8 cellular contexts compared by ENCODE assay signal in the genomic region with DNA sequence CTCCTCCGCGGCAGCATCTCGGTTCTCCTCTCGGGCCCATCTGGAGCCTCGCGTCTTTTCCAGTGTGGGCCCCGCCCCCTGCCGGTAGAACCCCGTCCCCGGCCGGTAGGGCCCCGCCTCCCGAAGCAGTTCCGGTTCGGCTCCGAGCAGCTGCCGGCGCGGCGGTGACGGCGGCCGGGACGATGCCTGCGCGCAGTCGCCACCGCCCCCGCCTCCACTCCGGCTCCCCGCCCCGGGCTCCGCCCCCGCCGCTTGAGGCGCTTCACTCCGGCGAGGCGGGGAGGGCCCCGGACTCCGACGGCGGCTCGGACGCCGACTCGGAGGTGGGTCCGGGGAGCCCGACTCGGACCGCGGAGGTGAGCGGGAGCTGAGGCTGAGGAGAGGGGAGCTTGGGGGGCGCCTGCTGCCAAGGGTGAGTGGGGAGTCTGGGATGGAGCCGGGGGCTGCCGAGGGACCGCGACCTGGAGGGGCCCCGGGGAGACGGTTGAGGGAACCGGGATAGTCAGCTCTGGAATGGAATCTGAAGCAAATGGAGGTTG. TPM values are rescaled to one million over a fixed set of nuclear protein-coding genes. Genes with fewer than 3 reads are reported as not detected.
A peak's percentile ranks its signal among the peaks of the same experiment; 100 is the strongest.
DNase-seq lines count a peak whose midpoint lies in the region; ATAC-seq, FAIRE-seq and TF ChIP-seq lines count a peak whose summit lies in the region.

A gene (plus strand): TSS at position 290 of the 539 bp plus-strand sequence. CDS start 38,873 bp downstream, outside the sequence.

- peak within 1 kb of the TSS; percentile 90 for H3K9ac ChIP-seq in BLaER1
- H3K9ac ChIP-seq in OCI-LY3 (ENCODE audit: low read length), result peak within 1 kb of the TSS; percentile 99
- H3K9ac ChIP-seq in endothelial cell of umbilical vein (replicated peaks; ENCODE audit: extremely low read depth, insufficient read depth, low read length), result peak within 1 kb of the TSS; percentile 97

- BruUV-seq in endothelial cell of umbilical vein (replicated peaks; lab: Mats Ljungman, UMichigan), result no TSS peak

- FAIRE-seq in endothelial cell of umbilical vein (lab: Jason Lieb, UNC), result no peak

- peak within 1 kb of the TSS; percentile 83 for H3K4me3 ChIP-seq in BLaER1
- H3K4me3 ChIP-seq in OCI-LY3 (ENCODE audit: low read length), result peak within 1 kb of the TSS; percentile 100
- peak within 1 kb of the TSS; percentile 88 to 98 (median 93) for H3K4me3 ChIP-seq in endothelial cell of umbilical vein (replicated peaks in 1 of 3; ENCODE audit: insufficient read depth in 1 of 3, low read depth in 1 of 3, low read length in 3 of 3)
- peak within 1 kb of the TSS; percentile 87 for H3K4me3 ChIP-seq in mononuclear cell (ENCODE audit: low read length)

- TF ChIP-seq CTCF in OCI-LY3 (IDR thresholded peaks at IDR 0.05; ENCODE audit: low read depth, low read length) (no peak), endothelial cell of umbilical vein (IDR thresholded peaks at IDR 0.05; ENCODE audit: extremely low read depth in 1 of 2, insufficient read depth in 1 of 2, low read depth in 1 of 2, low read length in 2 of 2) (peak in 1 of 2 donors; percentile 29)

- H2AFZ ChIP-seq in OCI-LY3 (ENCODE audit: low read depth, low read length), result peak within 1 kb of the TSS; percentile 71; the same call in 1 of the 2 replicates
- peak within 1 kb of the TSS; percentile 94 for H2AFZ ChIP-seq in endothelial cell of umbilical vein (ENCODE audit: low read depth, low read length)

- peak; percentile 72 for ATAC-seq in GM19351 (IDR thresholded peaks at IDR 0.05; ENCODE audit: unreplicated experiment)

- H3K79me2 ChIP-seq in OCI-LY3 (ENCODE audit: low read length) (peaks cover 45% of the 10 kb centered on the region), endothelial cell of umbilical vein (ENCODE audit: control insufficient read depth, insufficient read depth, low read length) (peaks cover 43% of the 10 kb centered on the region)

- H3K27me3 ChIP-seq in BLaER1 (no peaks in the 10 kb centered on the region), OCI-LY3 (ENCODE audit: low read depth, low read length) (no peaks in the 10 kb centered on the region), endothelial cell of umbilical vein (ENCODE audit: control insufficient read depth in 2 of 2, insufficient read depth in 2 of 2, low read length in 2 of 2) (no peaks in the 10 kb centered on the region), mononuclear cell (ENCODE audit: insufficient read depth, low read length) (no peaks in the 10 kb centered on the region)

- no peaks in the 10 kb centered on the region for H3K9me1 ChIP-seq in endothelial cell of umbilical vein (replicated peaks; ENCODE audit: control insufficient read depth, extremely low read depth, insufficient read depth, low read length)

- POLR2A ChIA-PET in endothelial cell of umbilical vein (lab: Charles Lee), result interaction anchor here (0.7 kb wide), 1 partner anchor 881 kb away, joined by 3 read pairs; no protein-coding TSS in a partner anchor

- intact Hi-C loops in endothelial cell of umbilical vein (cut with micrococcal nuclease), result loop anchor here (1.0 to 10.0 kb wide), 7 partner anchors 16 to 957 kb away; a partner anchor contains a TSS

- H3K4me1 ChIP-seq in BLaER1, result peaks cover 48% of the 10 kb centered on the region
- peaks cover 9% of the 10 kb centered on the region; the same call in 1 of the 2 replicates for H3K4me1 ChIP-seq in OCI-LY3 (ENCODE audit: low read length)
- H3K4me1 ChIP-seq in endothelial cell of umbilical vein (ENCODE audit: control insufficient read depth, extremely low read depth, insufficient read depth, low read length), result peaks cover 15% of the 10 kb centered on the region
- H3K4me1 ChIP-seq in mononuclear cell (ENCODE audit: insufficient read depth, low read length), result peaks cover 46% of the 10 kb centered on the region

- peaks cover 39% of the 10 kb centered on the region for H4K20me1 ChIP-seq in BLaER1
- H4K20me1 ChIP-seq in OCI-LY3 (ENCODE audit: insufficient read depth, low read length), result peaks cover 33% of the 10 kb centered on the region
- no peaks in the 10 kb centered on the region for H4K20me1 ChIP-seq in endothelial cell of umbilical vein (replicated peaks; ENCODE audit: control insufficient read depth, extremely low read depth, insufficient read depth, low read length)

- H3K27ac ChIP-seq in BLaER1 (peak within 1 kb of the TSS; percentile 84), OCI-LY3 (ENCODE audit: low read length) (peak within 1 kb of the TSS; percentile 99), endothelial cell of umbilical vein (ENCODE audit: insufficient read depth, low read depth, low read length) (peak within 1 kb of the TSS; percentile 94)

- TF ChIP-seq POLR2A in endothelial cell of umbilical vein (IDR thresholded peaks at IDR 0.05; ENCODE audit: low read depth, low read length), result no peak

- DNase-seq in HPDE6-E6E7 (ENCODE audit: extremely low spot score) (peak; percentile 99), activated T-cell treated with anti-CD3 and anti-CD28 coated beads for 24 hours (ENCODE audit: low read depth) (peak; percentile 94), endothelial cell of umbilical vein (ENCODE audit: low read depth, low spot score) (peak; percentile 97)
- peak; percentile 83 to 87 for DNase-seq in stimulated activated CD8-positive, alpha-beta memory T cell treated with anti-CD3 and anti-CD28 coated beads, Interleukin-2, amount 100 ng/mL, for 1 hour (ENCODE audit: low read depth in 2 of 2)

- H3K36me3 ChIP-seq in BLaER1 (no peaks in the 10 kb centered on the region), OCI-LY3 (replicated peaks; ENCODE audit: low read depth, low read length) (no peaks in the 10 kb centered on the region), endothelial cell of umbilical vein (ENCODE audit: control insufficient read depth in 2 of 2, extremely low read depth in 1 of 2, insufficient read depth in 2 of 2, low read length in 2 of 2) (no peaks in the 10 kb centered on the region)

- H3K9me3 ChIP-seq in BLaER1, result no peaks in the 10 kb centered on the region
- no peaks in the 10 kb centered on the region for H3K9me3 ChIP-seq in OCI-LY3 (ENCODE audit: insufficient read depth, low read length)
- no peaks in the 10 kb centered on the region for H3K9me3 ChIP-seq in endothelial cell of umbilical vein (replicated peaks; ENCODE audit: control insufficient read depth, insufficient read depth, low read length)
- no peaks in the 10 kb centered on the region for H3K9me3 ChIP-seq in mononuclear cell (ENCODE audit: low read depth, low read length)

- dilution Hi-C loops in endothelial cell of umbilical vein (cut with MboI; ENCODE audit: extremely low pct_ligation_motif_present, low sequenced_read_pairs), result no loop called here

- CTCF ChIA-PET in endothelial cell of umbilical vein (lab: Charles Lee), result interaction anchor here (1.0 to 1.6 kb wide), 5 partner anchors 14 to 124 kb away, joined by 4 to 8 read pairs (median 7); a partner anchor contains a TSS

- peak within 1 kb of the TSS; percentile 80 for H3K4me2 ChIP-seq in BLaER1
- H3K4me2 ChIP-seq in OCI-LY3 (ENCODE audit: low read length), result peak within 1 kb of the TSS; percentile 82
- H3K4me2 ChIP-seq in endothelial cell of umbilical vein (ENCODE audit: insufficient read depth, low read length), result peak within 1 kb of the TSS; percentile 91

TF ChIP-seq in endothelial cell of umbilical vein, 7 proteins besides CTCF, POLR2A, EP300 and RAD21:
- TF ChIP-seq POLR2AphosphoS5 (IDR thresholded peaks at IDR 0.05; ENCODE audit: insufficient read depth, low read depth, low read length) (no peak), EZH2 (IDR thresholded peaks at IDR 0.05; ENCODE audit: borderline replicate concordance, low read depth, low read length, severe bottlenecking) (no peak), FOS (IDR thresholded peaks at IDR 0.05; ENCODE audit: borderline replicate concordance, insufficient read depth, low read length) (no peak), MYC (IDR thresholded peaks at IDR 0.05; ENCODE audit: low read depth, low read length) (no peak), JUN (IDR thresholded peaks at IDR 0.05; ENCODE audit: borderline replicate concordance, insufficient read depth, insufficient read length, low read depth) (no peak), GATA2 (IDR thresholded peaks at IDR 0.05; ENCODE audit: insufficient read depth, insufficient read length, low read depth, low read length) (no peak)
- TF ChIP-seq, protein P1, sequence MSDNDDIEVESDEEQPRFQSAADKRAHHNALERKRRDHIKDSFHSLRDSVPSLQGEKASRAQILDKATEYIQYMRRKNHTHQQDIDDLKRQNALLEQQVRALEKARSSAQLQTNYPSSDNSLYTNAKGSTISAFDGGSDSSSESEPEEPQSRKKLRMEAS (IDR thresholded peaks at IDR 0.05; ENCODE audit: insufficient read depth, insufficient read length), result no peak

RNA-seq across cellular contexts. Expression of the gene that starts here (rescaled TPM):
- 22.8 and 23.2 TPM in 2 replicates for total RNA-seq in endothelial cell of umbilical vein
- 17.1 and 19.6 TPM in 2 replicates for polyA plus RNA-seq in endothelial cell of umbilical vein
- 9.9 and 10.5 TPM in 2 replicates for polyA plus RNA-seq in endothelial cell of umbilical vein (2011; cell fraction: cytosol; rRNA removed)
- polyA plus RNA-seq in endothelial cell of umbilical vein (2011; cell fraction: nucleus; rRNA removed), result 13.6 and 16.7 TPM in 2 replicates
- polyA plus RNA-seq in endothelial cell of umbilical vein (2012), result 15.4 and 16.8 TPM in 2 replicates
- polyA minus RNA-seq in endothelial cell of umbilical vein, result 62.0 and 74.8 TPM in 2 replicates
- 10.3 TPM for polyA minus RNA-seq in endothelial cell of umbilical vein (2011; cell fraction: cytosol; rRNA and poly(A)+ RNA removed)
- polyA minus RNA-seq in endothelial cell of umbilical vein (2011; cell fraction: nucleus; rRNA and poly(A)+ RNA removed), result 21.0 and 34.8 TPM in 2 replicates
- 101 TPM for total RNA-seq in mononuclear cell

Comparison
In these comparisons a context has a peak if more than half of its experiments do, and no peak if none do; other contexts are left out.
1. Peak in every context shown above with its lines: DNase-seq, ATAC-seq, H3K4me3 ChIP-seq and H3K27ac ChIP-seq.